In the genomic region with DNA sequence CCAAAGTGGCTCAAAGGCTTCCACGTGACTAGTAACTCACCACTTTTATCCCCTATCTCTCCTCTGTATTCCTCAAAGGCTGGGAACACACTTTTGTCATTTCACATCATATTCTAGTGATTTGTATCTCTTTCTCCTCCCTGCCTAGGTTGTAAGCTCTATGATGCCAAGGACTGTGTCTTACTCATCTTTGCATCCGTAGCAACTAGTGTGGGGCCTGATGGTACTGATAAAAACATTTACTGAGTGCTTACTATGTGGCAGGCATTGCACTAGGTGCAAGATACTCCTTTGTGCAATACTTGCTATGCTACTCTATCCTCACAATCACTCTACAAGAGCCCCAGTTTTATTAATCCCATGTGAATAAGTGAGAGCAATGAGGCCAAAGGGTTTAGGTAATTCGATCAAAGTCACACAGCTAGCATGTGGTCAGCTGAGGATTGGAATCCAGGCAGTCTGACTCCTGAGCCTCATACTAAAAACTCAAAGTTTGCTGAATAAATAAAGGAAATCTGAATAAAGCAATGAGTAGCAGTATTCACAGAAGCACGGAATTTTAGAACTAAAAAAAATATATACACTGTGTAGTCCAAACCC, we compare ENCODE assay signal across 22 cellular contexts.
"Had no signal": no experiment of that assay in that cellular context is flagged by ENCODE, and none has a peak within 500 bp of the region (broad histone marks: within the 10 kb centered on the region; RNA-seq: fewer than 3 reads in every experiment).

No MANE protein-coding gene starts in this region.

- H3K4me3 Mint-ChIP-seq: activated B cell treated with CpG ODN at 0.5 μM for 24 hours; activated T-cell treated with anti-CD3 and anti-CD28 coated beads, Interleukin-2, amount 50 U/mL, for 72 hours; nephron; stimulated activated memory B cell treated with anti-CD40 and anti-IgM and Interleukin-4, amounts not matched to agents 10 μg/mL and 1 μg/mL and 100 μg/mL, for 72 hours had no signal

- H3K27ac Mint-ChIP-seq: activated B cell treated with CpG ODN at 0.5 μM for 24 hours; activated T-cell treated with anti-CD3 and anti-CD28 coated beads, Interleukin-2, amount 50 U/mL, for 72 hours; stimulated activated memory B cell treated with anti-CD40 and anti-IgM and Interleukin-4, amounts not matched to agents 10 μg/mL and 1 μg/mL and 100 μg/mL, for 72 hours had no signal

- H3K9me3 ChIP-seq: adrenal gland, ascending aorta, right lobe of liver, stomach, transverse colon, uterus had no signal

- H3K36me3 Mint-ChIP-seq: stimulated activated memory B cell treated with anti-CD40 and anti-IgM and Interleukin-4, amounts not matched to agents 10 μg/mL and 1 μg/mL and 100 μg/mL, for 72 hours had no signal

- H3K9me3 Mint-ChIP-seq: activated B cell treated with CpG ODN at 0.5 μM for 24 hours; activated T-cell treated with anti-CD3 and anti-CD28 coated beads, Interleukin-2, amount 50 U/mL, for 72 hours; nephron; stimulated activated memory B cell treated with anti-CD40 and anti-IgM and Interleukin-4, amounts not matched to agents 10 μg/mL and 1 μg/mL and 100 μg/mL, for 72 hours had no signal

- DNase-seq: activated B cell treated with CpG ODN at 0.5 μM for 24 hours; activated CD4-positive, alpha-beta T cell treated with anti-CD3 and anti-CD28 coated beads for 4 hours; activated CD4-positive, alpha-beta T cell treated with anti-CD3 and anti-CD28 coated beads, Interleukin-2, amount 50 U/mL, for 48 hours; activated gamma-delta T cell; activated naive CD4-positive, alpha-beta T cell treated with anti-CD3 and anti-CD28 coated beads, Interleukin-2, amount 50 U/mL, for 16 hours; activated T-cell treated with anti-CD3 and anti-CD28 coated beads, Interleukin-2, amount 50 U/mL, for 72 hours; adrenal gland; central memory CD4-positive, alpha-beta T cell; effector memory CD4-positive, alpha-beta T cell; head of caudate nucleus; hypothalamus; right lobe of liver; small intestine; stimulated activated CD4-positive, alpha-beta T cell treated with anti-CD3 and anti-CD28 coated beads, Interleukin-15, amount 100 ng/mL, for 24 hours; stomach; transverse colon; uterus had no signal

- H3K4me3 ChIP-seq: adrenal gland, ascending aorta, right lobe of liver, stomach, transverse colon, uterus had no signal

- H3K27me3 ChIP-seq: adrenal gland, ascending aorta, right lobe of liver, stomach, transverse colon, uterus had no signal

- H3K36me3 ChIP-seq: adrenal gland, ascending aorta, right lobe of liver, stomach, transverse colon, uterus had no signal

- H3K27ac ChIP-seq: adrenal gland, ascending aorta, parathyroid adenoma, right lobe of liver, stomach, transverse colon, uterus had no signal

- H3K4me1 Mint-ChIP-seq: activated B cell treated with CpG ODN at 0.5 μM for 24 hours; stimulated activated memory B cell treated with anti-CD40 and anti-IgM and Interleukin-4, amounts not matched to agents 10 μg/mL and 1 μg/mL and 100 μg/mL, for 72 hours had no signal

- H3K4me1 ChIP-seq: adrenal gland, ascending aorta, right lobe of liver, transverse colon, uterus had no signal

- ATAC-seq: esophagus mucosa; stimulated activated memory B cell treated with anti-CD40 and anti-IgM and Interleukin-4, amounts not matched to agents 10 μg/mL and 1 μg/mL and 100 μg/mL, for 72 hours had no signal
